In the genomic region with DNA sequence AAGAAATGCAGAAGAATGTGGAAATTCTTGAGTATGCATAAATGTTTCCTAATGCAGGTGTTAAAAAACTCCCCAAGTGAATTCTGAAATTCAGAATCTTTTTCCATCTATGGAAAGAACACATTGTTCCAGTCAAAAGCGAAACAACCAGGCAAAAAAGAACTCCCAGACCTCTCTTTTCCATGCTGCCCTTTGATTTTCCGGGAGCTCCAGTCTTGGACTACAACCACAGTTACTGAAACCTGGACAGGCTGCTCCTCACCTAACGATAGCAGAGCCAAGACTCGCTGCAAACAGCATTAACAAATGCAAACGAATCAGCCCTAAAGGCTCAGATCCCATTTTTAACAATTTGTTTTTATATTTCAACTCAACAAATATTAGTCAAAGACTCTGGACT, we compare ENCODE assay signal across 17 cellular contexts.
"Had no signal": no experiment of that assay in that cellular context is flagged by ENCODE, and none has a peak within 500 bp of the region (broad histone marks: within the 10 kb centered on the region; RNA-seq: fewer than 3 reads in every experiment).

No MANE protein-coding gene starts in this region.

- H3K27me3 Mint-ChIP-seq: memory B cell had no signal

- H3K4me3 Mint-ChIP-seq: memory B cell; naive thymus-derived CD4-positive, alpha-beta T cell; T-helper 1 cell treated with Interleukin-12 subunit alpha and Interleukin-12 subunit beta and Interleukin-4 antibody, amounts not matched to agents 30 μg/mL and 1 μg/mL, for 36 hours had no signal

- H3K9me3 Mint-ChIP-seq: naive thymus-derived CD4-positive, alpha-beta T cell; T-helper 1 cell treated with Interleukin-12 subunit alpha and Interleukin-12 subunit beta and Interleukin-4 antibody, amounts not matched to agents 30 μg/mL and 1 μg/mL, for 36 hours had no signal

- H3K4me1 Mint-ChIP-seq: memory B cell; naive thymus-derived CD4-positive, alpha-beta T cell had no signal

- H3K4me1 ChIP-seq: adrenal gland had no signal

- ATAC-seq: esophagus mucosa; mucosa of descending colon; naive thymus-derived CD4-positive, alpha-beta T cell had no signal

- H3K27me3 ChIP-seq: adrenal gland, cardiac muscle cell, neutrophil had no signal

- DNase-seq: activated CD4-positive, alpha-beta T cell treated with anti-CD3 and anti-CD28 coated beads, Interleukin-2, amount 50 U/mL, for 48 hours; activated naive CD4-positive, alpha-beta T cell treated with anti-CD3 and anti-CD28 coated beads, Interleukin-2, amount 50 U/mL, for 16 hours; activated T-cell treated with anti-CD3 and anti-CD28 coated beads, Interleukin-2, amount 50 U/mL, for 1 hour; adrenal gland; kidney; left ventricle myocardium inferior; mucosa of descending colon; naive thymus-derived CD4-positive, alpha-beta T cell; stimulated activated CD4-positive, alpha-beta T cell treated with anti-CD3 and anti-CD28 coated beads, Interleukin-15, amount 100 ng/mL, for 24 hours; stimulated activated CD4-positive, alpha-beta T cell treated with anti-CD3 and anti-CD28 coated beads, Interleukin-4, amount 100 ng/mL, for 1 hour; stimulated activated naive CD4-positive, alpha-beta T cell treated with Interleukin-2 at 50 U/mL for 16 hours; WERI-Rb-1 had no signal

- H3K27ac Mint-ChIP-seq: memory B cell; naive thymus-derived CD4-positive, alpha-beta T cell; T-helper 1 cell treated with Interleukin-12 subunit alpha and Interleukin-12 subunit beta and Interleukin-4 antibody, amounts not matched to agents 30 μg/mL and 1 μg/mL, for 36 hours had no signal

- H3K9me3 ChIP-seq: adrenal gland, left ventricle myocardium inferior, mucosa of descending colon, neutrophil had no signal

- H3K27ac ChIP-seq: adrenal gland, cardiac muscle cell, left ventricle myocardium inferior, neutrophil, WERI-Rb-1 had no signal

- H3K4me3 ChIP-seq: adrenal gland, cardiac muscle cell, left ventricle myocardium inferior, mucosa of descending colon had no signal

- H3K36me3 ChIP-seq: adrenal gland, cardiac muscle cell, left ventricle myocardium inferior, neutrophil, WERI-Rb-1 had no signal
